27 cellular contexts compared by ENCODE assay signal in genomic region chr1:93841771-93842170, GRCh38.
"Had no signal": no experiment of that assay in that cellular context is flagged by ENCODE, and none has a peak within 500 bp of the region (broad histone marks: within the 10 kb centered on the region; RNA-seq: fewer than 3 reads in every experiment).

No MANE protein-coding gene starts in this region.

- FAIRE-seq: islet of Langerhans had no signal

- ATAC-seq: gastrocnemius medialis; left cardiac atrium; left lung; naive thymus-derived CD8-positive, alpha-beta T cell; sciatic nerve; upper lobe of right lung had no signal

- DNase-seq: cortex of kidney; dorsolateral prefrontal cortex; effector CD4-positive, alpha-beta T cell; foreskin fibroblast; gastrocnemius medialis; head of caudate nucleus; left cardiac atrium; left lung; mesendoderm; midbrain; naive thymus-derived CD8-positive, alpha-beta T cell; nephron progenitor cell; nucleus accumbens; stimulated activated CD4-positive, alpha-beta T cell treated with anti-CD3 and anti-CD28 coated beads, Interleukin-12 subunit alpha, Interleukin-12 subunit beta, amount 100 ng/mL, for 4 hours; stimulated activated CD4-positive, alpha-beta T cell treated with anti-CD3 and anti-CD28 coated beads, Interleukin-1b, Interleukin-23, amount 100 ng/mL, for 48 hours; stimulated activated CD4-positive, alpha-beta T cell treated with anti-CD3 and anti-CD28 coated beads, Interleukin-4, amount 100 ng/mL, for 1 hour; stimulated activated CD8-positive, alpha-beta memory T cell treated with anti-CD3 and anti-CD28 coated beads, Interleukin-4, amount 100 ng/mL, for 48 hours; stimulated activated naive CD4-positive, alpha-beta T cell treated with Interleukin-2 at 50 U/mL for 16 hours; stomach; tibial artery; upper lobe of right lung; uterus had no signal

- H3K9me3 ChIP-seq: gastrocnemius medialis, left lung, prostate gland, right atrium auricular region, stomach, tibial artery, upper lobe of right lung, uterus had no signal

- H3K27me3 ChIP-seq: dorsolateral prefrontal cortex, gastrocnemius medialis, left lung, right atrium auricular region, stomach, tibial artery, upper lobe of right lung, uterus had no signal

- H3K4me2 ChIP-seq: smooth muscle cell had no signal

- H3K4me1 ChIP-seq: prostate gland had no signal

- H3K36me3 ChIP-seq: gastrocnemius medialis, left lung, prostate gland, stomach, upper lobe of right lung, uterus had no signal

- H3K27ac ChIP-seq: dorsolateral prefrontal cortex, gastrocnemius medialis, left lung, prostate gland, right atrium auricular region, stomach, tibial artery, upper lobe of right lung, uterus had no signal

- H3K4me3 ChIP-seq: dorsolateral prefrontal cortex, gastrocnemius medialis, left lung, prostate gland, right atrium auricular region, smooth muscle cell, stomach, tibial artery, upper lobe of right lung, uterus had no signal
